In genomic region chrX:119482497-119483480, GRCh38 we compare ENCODE assay signal across 8 cellular contexts. TPM values are rescaled to one million over a fixed set of nuclear protein-coding genes. Genes with fewer than 3 reads are reported as not detected.
DNase-seq lines count a peak whose midpoint lies in the region; ATAC-seq and TF ChIP-seq lines count a peak whose summit lies in the region.

No MANE protein-coding gene starts in this region.

- no peaks in the 10 kb centered on the region for H3K27me3 Mint-ChIP-seq in activated T-helper 2 cell treated with anti-CD3 and anti-CD28 coated beads, Interferon-gamma antibody, Interleukin-2, Interleukin-4, amounts not matched to agents 10 μg/mL and 5 μg/mL and 100 μg/mL, durations not matched to agents 14 hours and 24 hours and 36 hours (ENCODE audit: low read depth)

- H3K27me3 ChIP-seq in PC-3 (ENCODE audit: low read length) (no peaks in the 10 kb centered on the region), neutrophil (no peaks in the 10 kb centered on the region), testis (no peaks in the 10 kb centered on the region)

- 11 to 15% methylated on average over 19 to 29 of the region's 48 CpGs for whole genome bisulfite sequencing in testis, 2 donors

- H3K9me3 Mint-ChIP-seq in activated T-helper 2 cell treated with anti-CD3 and anti-CD28 coated beads, Interferon-gamma antibody, Interleukin-2, Interleukin-4, amounts not matched to agents 10 μg/mL and 5 μg/mL and 100 μg/mL, durations not matched to agents 14 hours and 24 hours and 36 hours, result no peaks in the 10 kb centered on the region

- H3F3A ChIP-seq in PC-3 (ENCODE audit: low read length, unreplicated experiment), result no peaks in the 10 kb centered on the region

- H2AFZ ChIP-seq in PC-3 (ENCODE audit: low read length), result peak overlapping the region; percentile 95

- no peaks in the 10 kb centered on the region for H3K4me1 ChIP-seq in PC-3 (ENCODE audit: insufficient read depth, low read length)
- H3K4me1 ChIP-seq in neutrophil (ENCODE audit: control insufficient read depth in 1 of 2, insufficient read depth in 1 of 2, low read depth in 1 of 2, low read length in 1 of 2), result peaks cover 10 to 13% of the 10 kb centered on the region in 2 experiments
- peaks cover 3% of the 10 kb centered on the region for H3K4me1 ChIP-seq in testis

- no TSS peak for BruUV-seq in PC-3 (replicated peaks; lab: Mats Ljungman, UMichigan)

- peak; percentile 81 for ATAC-seq in GM18867 (IDR thresholded peaks at IDR 0.05; ENCODE audit: unreplicated experiment)
- ATAC-seq in HG03108 (IDR thresholded peaks at IDR 0.05; ENCODE audit: unreplicated experiment), result peak; percentile 76
- ATAC-seq in PC-3, result peak; percentile 83

- no peaks in the 10 kb centered on the region for H4K20me1 ChIP-seq in PC-3 (ENCODE audit: low read length)

- peak overlapping the region; percentile 58 for H3K9ac ChIP-seq in PC-3 (ENCODE audit: low read length)

- peak overlapping the region; percentile 46 for H3K27ac Mint-ChIP-seq in activated T-helper 2 cell treated with anti-CD3 and anti-CD28 coated beads, Interferon-gamma antibody, Interleukin-2, Interleukin-4, amounts not matched to agents 10 μg/mL and 5 μg/mL and 100 μg/mL, durations not matched to agents 14 hours and 24 hours and 36 hours

- POLR2A ChIA-PET in PC-3 (lab: Charles Lee; ENCODE audit: unreplicated experiment), result no interaction called here

- H3K27ac ChIP-seq in PC-3 (ENCODE audit: low read length) (no peak overlapping the region), neutrophil (no peak overlapping the region), testis (peak overlapping the region in 1 of 2 donors; percentile 15)

- H3K36me3 ChIP-seq in PC-3 (ENCODE audit: low read depth, low read length), result no peaks in the 10 kb centered on the region
- no peaks in the 10 kb centered on the region for H3K36me3 ChIP-seq in neutrophil
- no peaks in the 10 kb centered on the region for H3K36me3 ChIP-seq in testis (ENCODE audit: low read depth, missing control alignments)

- peak overlapping the region; percentile 59 for H3K4me3 ChIP-seq in PC-3 (ENCODE audit: low read length)
- peak overlapping the region; percentile 42 to 44 for H3K4me3 ChIP-seq in foreskin fibroblast (ENCODE audit: low read depth in 1 of 2, low read length in 2 of 2)
- peak overlapping the region; percentile 51 to 52 for H3K4me3 ChIP-seq in neutrophil (ENCODE audit: low read depth in 1 of 2, low read length in 1 of 2)
- peak overlapping the region in 1 of 2 donors; percentile 49 for H3K4me3 ChIP-seq in testis

- intact Hi-C loops in PC-3 (cut with micrococcal nuclease) (no loop called here), testis (cut with DNase I; ENCODE audit: low total_unique reads) (no loop called here)
- intact Hi-C loops in activated T-helper 2 cell treated with anti-CD3 and anti-CD28 coated beads, Interferon-gamma antibody, Interleukin-2, Interleukin-4, amounts not matched to agents 10 μg/mL and 5 μg/mL and 100 μg/mL, durations not matched to agents 14 hours and 24 hours and 36 hours (cut with micrococcal nuclease), result loop anchor here (10.0 kb wide), 2 partner anchors 92 to 402 kb away; partner anchors contain the start of gene UBE2A

- H3K9me2 ChIP-seq in PC-3 (replicated peaks; ENCODE audit: low read length), result no peaks in the 10 kb centered on the region

- H3K36me3 Mint-ChIP-seq in activated T-helper 2 cell treated with anti-CD3 and anti-CD28 coated beads, Interferon-gamma antibody, Interleukin-2, Interleukin-4, amounts not matched to agents 10 μg/mL and 5 μg/mL and 100 μg/mL, durations not matched to agents 14 hours and 24 hours and 36 hours (ENCODE audit: low read depth), result no peaks in the 10 kb centered on the region

- CTCF ChIA-PET in PC-3 (lab: Charles Lee), result interaction anchor here (0.6 kb wide), 1 partner anchor 123 kb away, joined by 14 read pairs; no protein-coding TSS in a partner anchor

- peaks cover 12% of the 10 kb centered on the region for H3K4me1 Mint-ChIP-seq in activated T-helper 2 cell treated with anti-CD3 and anti-CD28 coated beads, Interferon-gamma antibody, Interleukin-2, Interleukin-4, amounts not matched to agents 10 μg/mL and 5 μg/mL and 100 μg/mL, durations not matched to agents 14 hours and 24 hours and 36 hours (ENCODE audit: low read depth)

- TF ChIP-seq CTCF in PC-3 (conservative IDR thresholded peaks at IDR 0.05; ENCODE audit: low read depth, low read length) (peak; percentile 71), foreskin fibroblast (IDR thresholded peaks at IDR 0.05; ENCODE audit: low read depth, low read length) (peak; percentile 65), neutrophil (IDR thresholded peaks at IDR 0.05) (peak; percentile 76), testis (IDR thresholded peaks at IDR 0.05) (peak in 2 of 3 experiments; percentile 49 to 53)

- no peak for TF ChIP-seq POLR2A in testis (IDR thresholded peaks at IDR 0.05)

- peak overlapping the region; percentile 58 for H3K4me3 Mint-ChIP-seq in activated T-helper 2 cell treated with anti-CD3 and anti-CD28 coated beads, Interferon-gamma antibody, Interleukin-2, Interleukin-4, amounts not matched to agents 10 μg/mL and 5 μg/mL and 100 μg/mL, durations not matched to agents 14 hours and 24 hours and 36 hours (ENCODE audit: low read depth)

- H3K9me3 ChIP-seq in PC-3 (ENCODE audit: low read length) (no peaks in the 10 kb centered on the region), neutrophil (no peaks in the 10 kb centered on the region), testis (no peaks in the 10 kb centered on the region)

- DNase-seq in AG08396 (ENCODE audit: low spot score) (peak; percentile 68), PC-3 (peak; percentile 45), foreskin fibroblast (peak in 1 of 2 donors; percentile 65), testis (peak; percentile 73)
- DNase-seq in activated T-helper 2 cell treated with anti-CD3 and anti-CD28 coated beads, Interferon-gamma antibody, Interleukin-2, Interleukin-4, amounts not matched to agents 10 μg/mL and 5 μg/mL and 100 μg/mL, durations not matched to agents 14 hours and 24 hours and 36 hours (ENCODE audit: low spot score), result peak; percentile 51

- no peaks in the 10 kb centered on the region for H3K79me2 ChIP-seq in PC-3 (ENCODE audit: low read length)

- H3K4me2 ChIP-seq in PC-3 (ENCODE audit: low read length), result peak overlapping the region; percentile 75

RNA-seq across cellular contexts. Expression of gene SLC25A5, which starts 14.5 kb away (rescaled TPM):
- total RNA-seq in PC-3 (2014; rRNA removed) (410 and 544 TPM in 2 replicates), testis (100 to 1,000 TPM; 177 to 246 TPM)
- total RNA-seq in activated T-helper 2 cell treated with anti-CD3 and anti-CD28 coated beads, Interferon-gamma antibody, Interleukin-2, Interleukin-4, amounts not matched to agents 10 μg/mL and 5 μg/mL and 100 μg/mL, durations not matched to agents 14 hours and 24 hours and 36 hours, result 523 and 528 TPM in 2 replicates
- polyA plus RNA-seq in testis (ENCODE audit: insufficient read depth, low read depth, low replicate concordance), result 172 TPM
